Comparison of ENCODE assay signal across 8 cellular contexts in genomic region chr1:18948048-18948912, GRCh38. TPM values are rescaled to one million over a fixed set of nuclear protein-coding genes. Genes with fewer than 3 reads are reported as not detected.
A peak's percentile ranks its signal among the peaks of the same experiment; 100 is the strongest.
DNase-seq lines count a peak whose midpoint lies in the region; ATAC-seq, FAIRE-seq and TF ChIP-seq lines count a peak whose summit lies in the region.

No MANE protein-coding gene starts in this region.

- 45 to 47% methylated on average over 15 of the region's 15 CpGs for WGBS in body of pancreas, 2 donors
- WGBS in small intestine, 3 donors: 64 to 66% (median 65%) methylated on average over 15 of the region's 15 CpGs

- peaks cover 57 to 97% (median 95%) of the 10 kb centered on the region in 4 donors for H3K4me1 Mint-ChIP-seq in naive thymus-derived CD8-positive, alpha-beta T cell

- H3K27me3 ChIP-seq in BLaER1 (no peaks in the 10 kb centered on the region), body of pancreas (no peaks in the 10 kb centered on the region), small intestine (ENCODE audit: control insufficient read depth in 2 of 2, insufficient read depth in 2 of 2, low read length in 2 of 2) (no peaks in the 10 kb centered on the region)

- H3K9me3 Mint-ChIP-seq in naive thymus-derived CD8-positive, alpha-beta T cell: no peaks in the 10 kb centered on the region

- DNase-seq in body of pancreas: no peak
- DNase-seq in naive thymus-derived CD8-positive, alpha-beta T cell: peak; percentile 40 to 83 (median 64)
- no peak for DNase-seq in NCI-H1436 treated with DMSO at 0.1 percent for 48 hours (lab: John Stamatoyannopoulos, UW)
- no peak for DNase-seq in NCI-H526 (lab: John Stamatoyannopoulos, UW)
- no peak for DNase-seq in small intestine

- peak overlapping the region; percentile 99 for H3K4me2 ChIP-seq in BLaER1

- peak; percentile 61 for ATAC-seq in SK-N-SH treated with all-trans-retinoic acid at 6 μM for 48 hours
- peak; percentile 4 for ATAC-seq in body of pancreas
- ATAC-seq in naive thymus-derived CD8-positive, alpha-beta T cell: peak; percentile 54 to 55
- no peak for ATAC-seq in GM18519 (IDR thresholded peaks at IDR 0.05; ENCODE audit: low FRiP score, unreplicated experiment)

- H3K4me1 ChIP-seq in BLaER1: peaks cover 97% of the 10 kb centered on the region
- peaks cover 92% of the 10 kb centered on the region for H3K4me1 ChIP-seq in body of pancreas
- H3K4me1 ChIP-seq in small intestine (ENCODE audit: control insufficient read depth in 2 of 2, insufficient read depth in 1 of 2, low read depth in 1 of 2, low read length in 1 of 2): peaks cover 0 to 25% of the 10 kb centered on the region in 2 donors

- H3K27ac ChIP-seq in BLaER1: peak overlapping the region; percentile 87
- H3K27ac ChIP-seq in body of pancreas: peak overlapping the region; percentile 14 to 87 (median 63)
- peak overlapping the region in 1 of 2 donors; percentile 94 for H3K27ac ChIP-seq in small intestine (ENCODE audit: low read depth in 1 of 2, low read length in 1 of 2)

- peaks cover 58% of the 10 kb centered on the region for H4K20me1 ChIP-seq in BLaER1

- no peak for FAIRE-seq in small intestine (lab: Jason Lieb, UNC)

- peak overlapping the region; percentile 19; the same call in 1 of the 2 replicates for H3K4me3 ChIP-seq in BLaER1
- no peak overlapping the region for H3K4me3 ChIP-seq in body of pancreas
- H3K4me3 ChIP-seq in small intestine (ENCODE audit: low read depth in 1 of 2, low read length in 2 of 2): no peak overlapping the region

- H3K4me3 Mint-ChIP-seq in naive thymus-derived CD8-positive, alpha-beta T cell: peak overlapping the region; percentile 76 to 95 (median 85)

- TF ChIP-seq CTCF in body of pancreas (IDR thresholded peaks at IDR 0.05): no peak

- no peak for TF ChIP-seq POLR2A in body of pancreas (IDR thresholded peaks at IDR 0.05)

- H3K9me3 ChIP-seq in BLaER1: no peaks in the 10 kb centered on the region
- no peaks in the 10 kb centered on the region for H3K9me3 ChIP-seq in body of pancreas
- no peaks in the 10 kb centered on the region for H3K9me3 ChIP-seq in small intestine (ENCODE audit: control insufficient read depth, low read depth)

- peak overlapping the region; percentile 92 to 100 (median 98) for H3K27ac Mint-ChIP-seq in naive thymus-derived CD8-positive, alpha-beta T cell

- peaks cover 0 to 6% (median 0%) of the 10 kb centered on the region in 3 donors for H3K36me3 Mint-ChIP-seq in naive thymus-derived CD8-positive, alpha-beta T cell

- POLR2A ChIA-PET in naive thymus-derived CD8-positive, alpha-beta T cell (lab: Charles Lee): interaction anchor here (0.8 to 25.7 kb wide), 6 partner anchors 8 to 45 kb away, joined by 3 to 430 read pairs (median 6); partner anchors contain the start of gene IFFO2

- peak overlapping the region; percentile 82; the same call in 1 of the 2 replicates for H3K9ac ChIP-seq in BLaER1

- H3K36me3 ChIP-seq in BLaER1: peaks cover 5% of the 10 kb centered on the region; the same call in 1 of the 2 replicates
- H3K36me3 ChIP-seq in body of pancreas (replicated peaks in 1 of 2; ENCODE audit: insufficient read depth in 1 of 2, low read depth in 2 of 2): no peaks in the 10 kb centered on the region
- H3K36me3 ChIP-seq in small intestine (ENCODE audit: control insufficient read depth in 2 of 2, insufficient read depth in 2 of 2, low read length in 2 of 2): no peaks in the 10 kb centered on the region

- intact Hi-C loops in body of pancreas (cut with DNase I): no loop called here

- no peaks in the 10 kb centered on the region for H3K27me3 Mint-ChIP-seq in naive thymus-derived CD8-positive, alpha-beta T cell

TF ChIP-seq in SK-N-SH treated with all-trans-retinoic acid at 6 μM for 48 hours, 23 proteins besides CTCF, POLR2A, EP300 and RAD21:
- TF ChIP-seq BACH2 (CRISPR knock-in tag; IDR thresholded peaks at IDR 0.05; ENCODE audit: borderline replicate concordance) (no peak), PPARA (CRISPR knock-in tag; IDR thresholded peaks at IDR 0.05; ENCODE audit: borderline replicate concordance) (no peak), ZNF8 (CRISPR knock-in tag; IDR thresholded peaks at IDR 0.05) (no peak), ZFP3 (CRISPR knock-in tag; IDR thresholded peaks at IDR 0.05) (no peak), ZFP30 (CRISPR knock-in tag; IDR thresholded peaks at IDR 0.05) (no peak), ISL1 (CRISPR knock-in tag; IDR thresholded peaks at IDR 0.05) (no peak)

RNA-seq across cellular contexts. Expression of gene IFFO2, which starts 8.2 kb away (rescaled TPM):
- 100 to 1,000 TPM in 1 of 2 donors, 10 to 100 TPM in 1; 23.1 to 219 TPM for total RNA-seq in body of pancreas
- 10 to 100 TPM; 29.0 to 30.7 TPM for total RNA-seq in naive thymus-derived CD8-positive, alpha-beta T cell
- polyA plus RNA-seq in naive thymus-derived CD8-positive, alpha-beta T cell: 1 to 10 TPM; 1.6 to 4.4 (median 4.4) TPM
- 1 to 10 TPM in 2 of 3 donors, under 1 TPM in 1; 0.22 to 3.5 (median 1.4) TPM for polyA plus RNA-seq in small intestine

RNA-seq across cellular contexts. Expression of gene ALDH4A1, which starts 45.9 kb away (rescaled TPM):
- total RNA-seq in body of pancreas: 10 to 100 TPM in 1 of 2 donors, 1 to 10 TPM in 1; 4.7 to 15.5 TPM
- 1 to 10 TPM; 1.6 to 2.5 TPM for total RNA-seq in naive thymus-derived CD8-positive, alpha-beta T cell
- polyA plus RNA-seq in naive thymus-derived CD8-positive, alpha-beta T cell: 1 to 10 TPM in 1 of 3 donors, under 1 TPM in 2; 0.31 to 2.0 (median 0.39) TPM
- 1 to 10 TPM in 1 of 3 donors, under 1 TPM in 2; 0.22 to 6.3 (median 0.81) TPM for polyA plus RNA-seq in small intestine

Comparison
In these comparisons a context has a peak if more than half of its experiments do, and no peak if none do; other contexts are left out.
1. DNase-seq: peak in naive thymus-derived CD8-positive, alpha-beta T cell (10 of 10); none in body of pancreas (0 of 4), NCI-H1436 treated with DMSO at 0.1 percent for 48 hours (single experiment), NCI-H526 (0 of 2) and small intestine (single experiment).